In genomic region chr11:62614275-62614674, GRCh38 we compare ENCODE assay signal across 9 cellular contexts. TPM values are rescaled to one million over a fixed set of nuclear protein-coding genes. Genes with fewer than 3 reads are reported as not detected.
DNase-seq lines count a peak whose midpoint lies in the region; ATAC-seq and FAIRE-seq lines count a peak whose summit lies in the region.
"Had no signal": no experiment of that assay in that cellular context is flagged by ENCODE, and none has a peak within 500 bp of the region (broad histone marks: within the 10 kb centered on the region; RNA-seq: fewer than 3 reads in every experiment).

No MANE protein-coding gene starts in this region.

- H3K4me3 ChIP-seq in stomach smooth muscle (ENCODE audit: low read length in 2 of 2) = no peak overlapping the region

- H3K9me3 Mint-ChIP-seq in activated T-cell treated with anti-CD3 and anti-CD28 coated beads, Interleukin-2, amount 50 U/mL, for 72 hours = no peaks in the 10 kb centered on the region

- peaks cover 54% of the 10 kb centered on the region for H3K4me1 Mint-ChIP-seq in activated T-cell treated with anti-CD3 and anti-CD28 coated beads, Interleukin-2, amount 50 U/mL, for 72 hours (ENCODE audit: low read depth)

- peaks cover under 1 to 9% of the 10 kb centered on the region in 2 donors for H3K36me3 ChIP-seq in stomach smooth muscle (ENCODE audit: control insufficient read depth in 2 of 2, insufficient read depth in 2 of 2, low read length in 2 of 2)

- H3K36me3 Mint-ChIP-seq in activated T-cell treated with anti-CD3 and anti-CD28 coated beads, Interleukin-2, amount 50 U/mL, for 72 hours (ENCODE audit: insufficient read depth in 2 of 2) = peaks cover 6 to 14% of the 10 kb centered on the region in 2 donors

- no peak for FAIRE-seq in frontal cortex (lab: Jason Lieb, UNC)

- peak; percentile 35 for DNase-seq in NK-92 treated with Interleukin-12 subunit alpha and Interleukin-12 subunit beta, amount 100 ng/mL, for 24 hours (lab: John Stamatoyannopoulos, UW)
- no peak for DNase-seq in NK-92 (lab: John Stamatoyannopoulos, UW; ENCODE audit: unreplicated experiment)
- DNase-seq in activated T-cell treated with anti-CD3 and anti-CD28 coated beads, Interleukin-2, amount 50 U/mL, for 72 hours = peak; percentile 45 to 49
- peak; percentile 30 for DNase-seq in kidney glomerular epithelial cell (lab: John Stamatoyannopoulos, UW)
- DNase-seq in frontal cortex (ENCODE audit: low spot score in 2 of 2) = no peak

- no peak overlapping the region for H3K9ac ChIP-seq in stomach smooth muscle (ENCODE audit: low read length in 2 of 2)

- no peaks in the 10 kb centered on the region for H3K9me3 ChIP-seq in stomach smooth muscle (ENCODE audit: control insufficient read depth in 2 of 2, low read length in 2 of 2)

- ATAC-seq in activated T-cell treated with anti-CD3 and anti-CD28 coated beads, Interleukin-2, amount 50 U/mL, for 72 hours (replicated peaks in 1 of 2) = peak in 1 of 2 donors; percentile 10
- ATAC-seq in GM19397 (IDR thresholded peaks at IDR 0.05; ENCODE audit: unreplicated experiment) (no peak), GM18873 (IDR thresholded peaks at IDR 0.05; ENCODE audit: low FRiP score, unreplicated experiment) (no peak)
- ATAC-seq: right cardiac atrium had no signal

- peak overlapping the region; percentile 88 for H3K27ac ChIP-seq in stomach smooth muscle (ENCODE audit: low read length)

- H3K4me3 Mint-ChIP-seq in activated T-cell treated with anti-CD3 and anti-CD28 coated beads, Interleukin-2, amount 50 U/mL, for 72 hours = peak overlapping the region; percentile 27 to 50

- H3K27me3 Mint-ChIP-seq in activated T-cell treated with anti-CD3 and anti-CD28 coated beads, Interleukin-2, amount 50 U/mL, for 72 hours (ENCODE audit: low read depth) = no peaks in the 10 kb centered on the region

- H3K4me1 ChIP-seq in stomach smooth muscle (ENCODE audit: control insufficient read depth, insufficient read depth, low read length) = peaks cover 31% of the 10 kb centered on the region

- H3K27ac Mint-ChIP-seq in activated T-cell treated with anti-CD3 and anti-CD28 coated beads, Interleukin-2, amount 50 U/mL, for 72 hours = peak overlapping the region; percentile 89

- no peaks in the 10 kb centered on the region for H3K27me3 ChIP-seq in stomach smooth muscle (ENCODE audit: control insufficient read depth in 1 of 2, insufficient read depth in 2 of 2, low read length in 2 of 2)

RNA-seq across cellular contexts. Expression of gene ROM1, which starts 1.2 kb away (rescaled TPM):
- total RNA-seq in activated T-cell treated with anti-CD3 and anti-CD28 coated beads, Interleukin-2, amount 50 U/mL, for 72 hours = 1 to 10 TPM; 5.1 to 6.7 TPM
- total RNA-seq in frontal cortex = 1.2 TPM

RNA-seq across cellular contexts. Expression of gene EML3, which starts 1.7 kb away (rescaled TPM):
- 100 to 1,000 TPM; 132 to 148 TPM for total RNA-seq in activated T-cell treated with anti-CD3 and anti-CD28 coated beads, Interleukin-2, amount 50 U/mL, for 72 hours
- total RNA-seq in frontal cortex = 4.9 TPM

RNA-seq across cellular contexts. Expression of gene B3GAT3, which starts 7.5 kb away (rescaled TPM):
- total RNA-seq in activated T-cell treated with anti-CD3 and anti-CD28 coated beads, Interleukin-2, amount 50 U/mL, for 72 hours = 10 to 100 TPM; 72.2 to 79.9 TPM
- total RNA-seq in frontal cortex = 21.6 TPM

RNA-seq across cellular contexts. Expression of gene MTA2, which starts 12.6 kb away (rescaled TPM):
- 100 to 1,000 TPM; 173 to 241 TPM for total RNA-seq in activated T-cell treated with anti-CD3 and anti-CD28 coated beads, Interleukin-2, amount 50 U/mL, for 72 hours
- 154 TPM for total RNA-seq in frontal cortex

RNA-seq across cellular contexts. Expression of gene TUT1, which starts 23.0 kb away (rescaled TPM):
- total RNA-seq in activated T-cell treated with anti-CD3 and anti-CD28 coated beads, Interleukin-2, amount 50 U/mL, for 72 hours = 10 to 100 TPM; 32.8 to 36.8 TPM
- 4.5 TPM for total RNA-seq in frontal cortex

Comparison
In these comparisons a context has a peak if more than half of its experiments do, and no peak if none do; other contexts are left out.
1. DNase-seq: peak in NK-92 treated with Interleukin-12 subunit alpha and Interleukin-12 subunit beta, amount 100 ng/mL, for 24 hours (single experiment), activated T-cell treated with anti-CD3 and anti-CD28 coated beads, Interleukin-2, amount 50 U/mL, for 72 hours (2 of 2) and kidney glomerular epithelial cell (single experiment); none in NK-92 (single experiment) and frontal cortex (0 of 2).
2. RNA of gene EML3, which starts 1.7 kb away (total RNA-seq): 132 to 148 TPM in activated T-cell treated with anti-CD3 and anti-CD28 coated beads, Interleukin-2, amount 50 U/mL, for 72 hours; 4.9 TPM in frontal cortex (single experiment); every median in the first group is over 10 times any median in the second.